Comparison of ENCODE assay signal across 10 cellular contexts in genomic region chr4:173538148-173538902, GRCh38. TPM values are rescaled to one million over a fixed set of nuclear protein-coding genes. Genes with fewer than 3 reads are reported as not detected.
DNase-seq lines count a peak whose midpoint lies in the region; ATAC-seq, FAIRE-seq and TF ChIP-seq lines count a peak whose summit lies in the region.
"Had no signal": no experiment of that assay in that cellular context is flagged by ENCODE, and none has a peak within 500 bp of the region (broad histone marks: within the 10 kb centered on the region; RNA-seq: fewer than 3 reads in every experiment).

No MANE protein-coding gene starts in this region.

- ATAC-seq in GM18870 (IDR thresholded peaks at IDR 0.05; ENCODE audit: unreplicated experiment) (no peak), HG02981 (IDR thresholded peaks at IDR 0.05; ENCODE audit: unreplicated experiment) (no peak)

- H2BK12ac ChIP-seq in neuronal stem cell (ENCODE audit: low read length): peak overlapping the region; percentile 11

- peak overlapping the region; percentile 74 for H3K18ac ChIP-seq in neuronal stem cell (ENCODE audit: low read length)

- H3K36me3 ChIP-seq in esophagus muscularis mucosa (peaks cover 0 to 11% (median 0%) of the 10 kb centered on the region in 4 donors), neuronal stem cell (replicated peaks in 1 of 2; ENCODE audit: control insufficient read depth in 2 of 2, insufficient read depth in 2 of 2, low read length in 2 of 2) (no peaks in the 10 kb centered on the region)

- WGBS in esophagus muscularis mucosa: 23% methylated on average over 8 of the region's 59 CpGs
- WGBS in neuronal stem cell (ENCODE audit: extremely low coverage in 2 of 2, insufficient read length in 2 of 2, insufficient replicate concordance in 1 of 2), 2 donors: no CpG with 5 or more reads among the region's 59 CpGs

- no peak overlapping the region for H4K91ac ChIP-seq in neuronal stem cell (ENCODE audit: low read depth, low read length, poor library complexity)

- TF ChIP-seq POLR2A in esophagus muscularis mucosa (IDR thresholded peaks at IDR 0.05; ENCODE audit: low read depth): no peak

- H3K4me2 ChIP-seq in neuronal stem cell (ENCODE audit: insufficient read depth, low read length, poor library complexity, severe bottlenecking): peak overlapping the region; percentile 59

- H2AFZ ChIP-seq in neuronal stem cell (ENCODE audit: low read length): peak overlapping the region; percentile 79

- no peak overlapping the region for H2AK5ac ChIP-seq in neuronal stem cell (ENCODE audit: low read depth, low read length)

- H3K9me3 ChIP-seq in esophagus muscularis mucosa (no peaks in the 10 kb centered on the region), neuronal stem cell (replicated peaks in 1 of 2; ENCODE audit: control insufficient read depth in 2 of 2, insufficient read depth in 1 of 2, low read depth in 1 of 2, low read length in 2 of 2) (peaks cover 5 to 9% of the 10 kb centered on the region in 2 donors)

- H4K8ac ChIP-seq in neuronal stem cell (ENCODE audit: low read depth, low read length): no peak overlapping the region

- H3K79me1 ChIP-seq in neuronal stem cell (ENCODE audit: low read depth, low read length): no peaks in the 10 kb centered on the region

- H2BK5ac ChIP-seq in neuronal stem cell (ENCODE audit: low read length): no peak overlapping the region

- no peak overlapping the region for H3K4ac ChIP-seq in neuronal stem cell (ENCODE audit: low read length)

- H3K4me1 ChIP-seq in esophagus muscularis mucosa (peaks cover 15 to 66% (median 59%) of the 10 kb centered on the region in 4 donors), neuronal stem cell (ENCODE audit: control insufficient read depth in 2 of 2, insufficient read depth in 1 of 2, low read depth in 1 of 2, low read length in 2 of 2) (peaks cover 3 to 8% of the 10 kb centered on the region in 2 donors)

- peak overlapping the region; percentile 83 for H3K9ac ChIP-seq in neuronal stem cell (ENCODE audit: low read depth, low read length, poor library complexity)

- H3K27ac ChIP-seq in esophagus muscularis mucosa (replicated peaks in 1 of 4): peak overlapping the region; percentile 78 to 98 (median 88)
- no peak overlapping the region for H3K27ac ChIP-seq in neuronal stem cell (replicated peaks; ENCODE audit: low read length)

- DNase-seq in NCI-H1436 (lab: John Stamatoyannopoulos, UW): peak; percentile 4
- no peak for DNase-seq in NCI-H1436 treated with DMSO at 0.1 percent for 48 hours (lab: John Stamatoyannopoulos, UW)
- DNase-seq in NCI-H774 (lab: John Stamatoyannopoulos, UW): peak; percentile 28
- DNase-seq in esophagus muscularis mucosa (ENCODE audit: extremely low spot score): no peak
- peak; percentile 43 for DNase-seq in neuronal stem cell (ENCODE audit: low spot score)
- no peak for DNase-seq in HTR-8/SVneo (ENCODE audit: insufficient read length, low spot score)

- intact Hi-C loops in esophagus muscularis mucosa (cut with DNase I): loop anchor here (10.0 kb wide), 2 partner anchors 206 to 456 kb away; no protein-coding TSS in a partner anchor

- H3K4me3 ChIP-seq in esophagus muscularis mucosa: peak overlapping the region; percentile 49 to 61 (median 56)
- H3K4me3 ChIP-seq in neuronal stem cell (ENCODE audit: low read length in 2 of 2): peak overlapping the region in 1 of 2 donors; percentile 76

- no peak overlapping the region for H2BK15ac ChIP-seq in neuronal stem cell (ENCODE audit: low read length)

- H3K27me3 ChIP-seq in esophagus muscularis mucosa (peaks cover 0 to 20% (median 0%) of the 10 kb centered on the region in 4 donors), neuronal stem cell (ENCODE audit: control insufficient read depth in 3 of 3, insufficient read depth in 3 of 3, low read depth in 1 of 3, low read length in 3 of 3) (peaks cover 18 to 95% (median 65%) of the 10 kb centered on the region in 3 experiments)

- no peak for TF ChIP-seq EP300 in esophagus muscularis mucosa (IDR thresholded peaks at IDR 0.05)

- TF ChIP-seq CTCF in esophagus muscularis mucosa (IDR thresholded peaks at IDR 0.05): no peak

- H3K23ac ChIP-seq in neuronal stem cell (ENCODE audit: low read depth, low read length, poor library complexity): no peak overlapping the region

- H3K14ac ChIP-seq in neuronal stem cell (ENCODE audit: low read length): no peak overlapping the region

- no peak for FAIRE-seq in HTR-8/SVneo (lab: Jason Lieb, UNC)
- FAIRE-seq: A204.1, islet of Langerhans had no signal

- H2BK120ac ChIP-seq in neuronal stem cell (ENCODE audit: low read depth, low read length): no peak overlapping the region

RNA-seq across cellular contexts. Expression of gene HAND2, which starts 8.3 kb away (rescaled TPM):
- total RNA-seq in esophagus muscularis mucosa: 100 to 1,000 TPM in 3 of 4 donors, 10 to 100 TPM in 1; 77.7 to 165 (median 138) TPM
- 0.06 TPM for polyA plus RNA-seq in neuronal stem cell (2013, experiment 1 of 2)
- polyA plus RNA-seq in neuronal stem cell (2013, experiment 2 of 2): 0.12 TPM

Comparison
In these comparisons a context has a peak if more than half of its experiments do, and no peak if none do; other contexts are left out.
1. DNase-seq: peak in NCI-H1436 (single experiment), NCI-H774 (single experiment) and neuronal stem cell (single experiment); none in NCI-H1436 treated with DMSO at 0.1 percent for 48 hours (single experiment), esophagus muscularis mucosa (single experiment) and HTR-8/SVneo (single experiment).